In genomic region chr19:2969104-2969504, GRCh38 we compare ENCODE assay signal across 10 cellular contexts. TPM values are rescaled to one million over a fixed set of nuclear protein-coding genes. Genes with fewer than 3 reads are reported as not detected.
DNase-seq lines count a peak whose midpoint lies in the region; TF ChIP-seq lines count a peak whose summit lies in the region.
"Had no signal": no experiment of that assay in that cellular context is flagged by ENCODE, and none has a peak within 500 bp of the region (broad histone marks: within the 10 kb centered on the region; RNA-seq: fewer than 3 reads in every experiment).

No MANE protein-coding gene starts in this region.

- H3K9me3 ChIP-seq in ascending aorta (no peaks in the 10 kb centered on the region), Karpas-422 (ENCODE audit: low read length) (no peaks in the 10 kb centered on the region)
- H3K9me3 ChIP-seq: A549 had no signal

- peaks cover 0 to 8% of the 10 kb centered on the region in 2 donors for H3K4me1 ChIP-seq in ascending aorta
- no peaks in the 10 kb centered on the region for H3K4me1 ChIP-seq in Karpas-422 (ENCODE audit: low read length)
- H3K4me1 ChIP-seq: A549, neural progenitor cell had no signal

- H3K27ac ChIP-seq in 22Rv1 (peak overlapping the region; percentile 12; the same call in 1 of the 2 replicates), ascending aorta (peak overlapping the region; percentile 22 to 28), Karpas-422 (ENCODE audit: low read length) (no peak overlapping the region)
- H3K27ac ChIP-seq: A549, neural progenitor cell had no signal

- H3K27me3 ChIP-seq in ascending aorta: no peaks in the 10 kb centered on the region
- H3K27me3 ChIP-seq in Karpas-422 (ENCODE audit: low read length): no peaks in the 10 kb centered on the region

- H3K4me2 ChIP-seq in Karpas-422 (ENCODE audit: low read depth, low read length, poor library complexity, severe bottlenecking): no peak overlapping the region
- H3K4me2 ChIP-seq: A549, neural progenitor cell had no signal

- TF ChIP-seq CTCF in 22Rv1 (IDR thresholded peaks at IDR 0.05) (0 out of 2 replicates have a peak, but pooled peaks have one; percentile 4), ascending aorta (IDR thresholded peaks at IDR 0.05) (no peak)

- no peaks in the 10 kb centered on the region for H4K20me1 ChIP-seq in Karpas-422 (ENCODE audit: insufficient read depth, low read depth, low read length)

- H3K79me2 ChIP-seq in Karpas-422 (ENCODE audit: low read length): no peaks in the 10 kb centered on the region

- H3K36me3 ChIP-seq in ascending aorta: no peaks in the 10 kb centered on the region
- no peaks in the 10 kb centered on the region for H3K36me3 ChIP-seq in Karpas-422 (ENCODE audit: insufficient read depth, low read length)
- H3K36me3 ChIP-seq: neural progenitor cell had no signal

- DNase-seq in NCI-H187 (lab: John Stamatoyannopoulos, UW): peak; percentile 75 to 83
- DNase-seq in ascending aorta (ENCODE audit: low spot score in 2 of 2): no peak
- peak; percentile 70 to 85 for DNase-seq in lung microvascular endothelial cell (ENCODE audit: low read depth in 2 of 2)
- DNase-seq in Karpas-422: no peak
- DNase-seq in NCI-H524 (lab: John Stamatoyannopoulos, UW): no peak
- DNase-seq in globus pallidus (ENCODE audit: low spot score): no peak
- no peak for DNase-seq in activated gamma-delta T cell treated with Interleukin-2 at 50 U/mL for 16 hours

- H3K9ac ChIP-seq in Karpas-422 (ENCODE audit: low read length): no peak overlapping the region
- H3K9ac ChIP-seq: neural progenitor cell had no signal

- intact Hi-C loops in ascending aorta (cut with DNase I): no loop called here

- H3K9me2 ChIP-seq in Karpas-422 (replicated peaks; ENCODE audit: insufficient read depth, low read length): no peaks in the 10 kb centered on the region

- H3K4me3 ChIP-seq in ascending aorta (no peak overlapping the region), Karpas-422 (ENCODE audit: low read length) (no peak overlapping the region)
- H3K4me3 ChIP-seq: A549, neural progenitor cell had no signal

- no peak overlapping the region for H2AFZ ChIP-seq in Karpas-422 (ENCODE audit: low read length)
- H2AFZ ChIP-seq: neural progenitor cell had no signal

RNA-seq across cellular contexts. Expression of gene TLE6, which starts 8.3 kb away (rescaled TPM):
- total RNA-seq in ascending aorta (not detected), lung microvascular endothelial cell (0.99 and 1.1 TPM in 2 replicates)
- 3.4 and 5.0 TPM in 2 replicates for total RNA-seq in Karpas-422 (2014; rRNA removed; shearing (Covaris generic); ENCODE audit: low replicate concordance)

RNA-seq across cellular contexts. Expression of gene ZNF77, which starts 24.3 kb away (rescaled TPM):
- 3.0 TPM for total RNA-seq in ascending aorta
- total RNA-seq in lung microvascular endothelial cell: 3.3 and 3.4 TPM in 2 replicates
- total RNA-seq in Karpas-422 (2014; rRNA removed; shearing (Covaris generic); ENCODE audit: low replicate concordance): not detected in 2 replicates

RNA-seq across cellular contexts. Expression of gene TLE2, which starts 60.0 kb away (rescaled TPM):
- 86.3 TPM for total RNA-seq in ascending aorta
- 7.2 and 17.5 TPM in 2 replicates for total RNA-seq in lung microvascular endothelial cell
- not detected in 2 replicates for total RNA-seq in Karpas-422 (2014; rRNA removed; shearing (Covaris generic); ENCODE audit: low replicate concordance)

Comparison
In these comparisons a context has a peak if more than half of its experiments do, and no peak if none do; other contexts are left out.
1. DNase-seq: peak in NCI-H187 (2 of 2) and lung microvascular endothelial cell (2 of 2); none in ascending aorta (0 of 2), Karpas-422 (single experiment), NCI-H524 (0 of 2), globus pallidus (single experiment) and activated gamma-delta T cell treated with Interleukin-2 at 50 U/mL for 16 hours (single experiment).